Comparison of ENCODE assay signal across 8 cellular contexts in genomic region chr16:46929378-46930332, GRCh38. TPM values are rescaled to one million over a fixed set of nuclear protein-coding genes. Genes with fewer than 3 reads are reported as not detected.
DNase-seq lines count a peak whose midpoint lies in the region; ATAC-seq and TF ChIP-seq lines count a peak whose summit lies in the region.

No MANE protein-coding gene starts in this region.

- H3K27ac Mint-ChIP-seq in naive B cell, result peak overlapping the region in 2 of 6 donors; percentile 31 to 63

- DNase-seq in GM12864 (ENCODE audit: low read depth), result peak; percentile 31
- DNase-seq in HCT116 (ENCODE audit: low read depth, low spot score), result peak; percentile 18
- peak; percentile 35 to 38 for DNase-seq in NOMO-1 (lab: John Stamatoyannopoulos, UW; ENCODE audit: unreplicated experiment in 2 of 2)
- DNase-seq in activated T-cell treated with anti-CD3 and anti-CD28 coated beads for 4 hours, result peak; percentile 41
- DNase-seq in esophagus muscularis mucosa (ENCODE audit: extremely low spot score), result no peak
- DNase-seq in naive B cell, result peak; percentile 51
- DNase-seq in stimulated activated CD8-positive, alpha-beta memory T cell treated with anti-CD3 and anti-CD28 coated beads, Interleukin-7, amount 100 ng/mL, for 48 hours (ENCODE audit: extremely low read depth in 1 of 2, low read depth in 1 of 2), result peak; percentile 32 to 33
- no peak for DNase-seq in SW 1271 (lab: John Stamatoyannopoulos, UW)

- H3K9me3 Mint-ChIP-seq in naive B cell, result no peaks in the 10 kb centered on the region

- H3K4me3 Mint-ChIP-seq in naive B cell, result no peak overlapping the region

- H3K36me3 Mint-ChIP-seq in naive B cell, result no peaks in the 10 kb centered on the region

- peak; percentile 96 for TF ChIP-seq CTCF in GM12864 (IDR thresholded peaks at IDR 0.05; ENCODE audit: low read depth, low read length, missing control alignments)
- peak; percentile 55 to 95 (median 93) for TF ChIP-seq CTCF in HCT116 (IDR thresholded peaks at IDR 0.05 in 2 of 3, conservative IDR thresholded peaks at IDR 0.05 in 1 of 3; ENCODE audit: borderline replicate concordance in 1 of 3, insufficient read depth in 1 of 3, low read depth in 2 of 3, low read length in 2 of 3)
- TF ChIP-seq CTCF in esophagus muscularis mucosa (IDR thresholded peaks at IDR 0.05), result peak; percentile 63 to 95 (median 73)

- CTCF ChIA-PET in HCT116 (lab: Charles Lee), result interaction anchor here (1.0 to 4.5 kb wide), 2 partner anchors 43 to 77 kb away, joined by 4 to 34 read pairs; no protein-coding TSS in a partner anchor

- TF ChIP-seq EP300 in esophagus muscularis mucosa (IDR thresholded peaks at IDR 0.05), result no peak

- H3K4me1 Mint-ChIP-seq in naive B cell, result peaks cover 7 to 12% (median 9%) of the 10 kb centered on the region in 3 donors

- no peaks in the 10 kb centered on the region for H3K27me3 Mint-ChIP-seq in naive B cell

- no peak overlapping the region for H3K4me2 ChIP-seq in HCT116 (ENCODE audit: low read length)

- no peaks in the 10 kb centered on the region for H3K9me2 ChIP-seq in HCT116 (ENCODE audit: insufficient read depth)

- H3K9ac ChIP-seq in HCT116 (ENCODE audit: low read length), result no peak overlapping the region

- H3K9me3 ChIP-seq in HCT116 (ENCODE audit: control insufficient read depth in 1 of 2, insufficient read depth in 1 of 2, low read depth in 1 of 2, low read length in 2 of 2), result no peaks in the 10 kb centered on the region
- H3K9me3 ChIP-seq in esophagus muscularis mucosa, result no peaks in the 10 kb centered on the region

- H2AFZ ChIP-seq in HCT116 (ENCODE audit: low read depth, low read length, poor library complexity, severe bottlenecking), result no peak overlapping the region

- no peaks in the 10 kb centered on the region; a peak in 1 of 4 replicates for H3K36me3 ChIP-seq in HCT116 (ENCODE audit: control insufficient read depth in 1 of 2, insufficient read depth in 2 of 2, low read length in 2 of 2)
- H3K36me3 ChIP-seq in esophagus muscularis mucosa, result peaks cover 0 to 35% (median 13%) of the 10 kb centered on the region in 4 donors

- no peaks in the 10 kb centered on the region for H3K79me2 ChIP-seq in HCT116 (ENCODE audit: insufficient read depth, low read length)

- no peak overlapping the region for H3K4me3 ChIP-seq in GM12864 (ENCODE audit: low read depth, low read length)
- no peak overlapping the region for H3K4me3 ChIP-seq in HCT116 (replicated peaks in 1 of 2; ENCODE audit: low read depth in 1 of 2, low read length in 2 of 2)
- H3K4me3 ChIP-seq in esophagus muscularis mucosa, result no peak overlapping the region

- TF ChIP-seq POLR2A in HCT116 (IDR thresholded peaks at IDR 0.05; ENCODE audit: borderline replicate concordance, extremely low read depth, insufficient read depth, insufficient read length), result no peak
- TF ChIP-seq POLR2A in esophagus muscularis mucosa (IDR thresholded peaks at IDR 0.05; ENCODE audit: low read depth), result no peak

- ATAC-seq in HCT116 (peak; percentile 96), naive B cell (ENCODE audit: low read depth in 2 of 2) (peak; percentile 56 to 57)

- no peaks in the 10 kb centered on the region for H4K20me1 ChIP-seq in HCT116 (ENCODE audit: insufficient read depth)

- TF ChIP-seq RAD21 in HCT116 (IDR thresholded peaks at IDR 0.05; ENCODE audit: low read depth), result peak; percentile 70

- H3K4me1 ChIP-seq in HCT116 (ENCODE audit: control insufficient read depth in 1 of 2, insufficient read depth in 2 of 2, low read length in 2 of 2), result no peaks in the 10 kb centered on the region
- H3K4me1 ChIP-seq in esophagus muscularis mucosa, result peaks cover 0 to 8% (median 6%) of the 10 kb centered on the region in 4 donors

- POLR2A ChIA-PET in HCT116 (lab: Charles Lee), result no interaction called here

- H3K27ac ChIP-seq in HCT116 (ENCODE audit: low read depth, low read length) (no peak overlapping the region), esophagus muscularis mucosa (replicated peaks in 1 of 4) (no peak overlapping the region)

- BruUV-seq in HCT116 (replicated peaks; lab: Mats Ljungman, UMichigan), result no TSS peak

- WGBS in esophagus muscularis mucosa, result 64% methylated on average over 41 of the region's 43 CpGs

- RAD21 ChIA-PET in HCT116 (lab: Charles Lee; ENCODE audit: low non-redundant PET in 1 of 2, low total read pairs in 2 of 2, uncharacterized antibody in 2 of 2, unreplicated experiment in 2 of 2), result interaction anchor here (1.2 to 2.3 kb wide), 2 partner anchors 76 kb away, joined by 6 to 9 read pairs; no protein-coding TSS in a partner anchor

- H3K27me3 ChIP-seq in HCT116 (ENCODE audit: insufficient read depth, low read length) (no peaks in the 10 kb centered on the region), esophagus muscularis mucosa (no peaks in the 10 kb centered on the region)

- intact Hi-C loops in HCT116 (cut with micrococcal nuclease), result loop anchor here (1.0 to 5.0 kb wide), 2 partner anchors 75 to 257 kb away; no protein-coding TSS in a partner anchor
- intact Hi-C loops in esophagus muscularis mucosa (cut with DNase I), result no loop called here

TF ChIP-seq in HCT116, 20 proteins besides CTCF, POLR2A, EP300 and RAD21:
- TF ChIP-seq ELF1 (IDR thresholded peaks at IDR 0.05; ENCODE audit: borderline replicate concordance, low read depth) (no peak), SRF (IDR thresholded peaks at IDR 0.05; ENCODE audit: low read depth) (no peak), CBX3 (IDR thresholded peaks at IDR 0.05; ENCODE audit: low read depth) (no peak), EZH2 (IDR thresholded peaks at IDR 0.05) (no peak), FOSL1 (IDR thresholded peaks at IDR 0.05; ENCODE audit: low read depth) (no peak), JUND (IDR thresholded peaks at IDR 0.05) (no peak), POLR2AphosphoS5 (IDR thresholded peaks at IDR 0.05; ENCODE audit: low read depth, low read length) (no peak), CEBPB (IDR thresholded peaks at IDR 0.05; ENCODE audit: low read depth) (no peak), MAX (IDR thresholded peaks at IDR 0.05) (no peak), YY1 (IDR thresholded peaks at IDR 0.05; ENCODE audit: extremely low read depth, insufficient replicate concordance, low read depth, low read length) (no peak), EGR1 (IDR thresholded peaks at IDR 0.05; ENCODE audit: low read depth) (no peak), TCF7L2 (IDR thresholded peaks at IDR 0.05; ENCODE audit: borderline replicate concordance, extremely low read depth, insufficient read depth, insufficient read length) (no peak)
- TF ChIP-seq, protein P1, sequence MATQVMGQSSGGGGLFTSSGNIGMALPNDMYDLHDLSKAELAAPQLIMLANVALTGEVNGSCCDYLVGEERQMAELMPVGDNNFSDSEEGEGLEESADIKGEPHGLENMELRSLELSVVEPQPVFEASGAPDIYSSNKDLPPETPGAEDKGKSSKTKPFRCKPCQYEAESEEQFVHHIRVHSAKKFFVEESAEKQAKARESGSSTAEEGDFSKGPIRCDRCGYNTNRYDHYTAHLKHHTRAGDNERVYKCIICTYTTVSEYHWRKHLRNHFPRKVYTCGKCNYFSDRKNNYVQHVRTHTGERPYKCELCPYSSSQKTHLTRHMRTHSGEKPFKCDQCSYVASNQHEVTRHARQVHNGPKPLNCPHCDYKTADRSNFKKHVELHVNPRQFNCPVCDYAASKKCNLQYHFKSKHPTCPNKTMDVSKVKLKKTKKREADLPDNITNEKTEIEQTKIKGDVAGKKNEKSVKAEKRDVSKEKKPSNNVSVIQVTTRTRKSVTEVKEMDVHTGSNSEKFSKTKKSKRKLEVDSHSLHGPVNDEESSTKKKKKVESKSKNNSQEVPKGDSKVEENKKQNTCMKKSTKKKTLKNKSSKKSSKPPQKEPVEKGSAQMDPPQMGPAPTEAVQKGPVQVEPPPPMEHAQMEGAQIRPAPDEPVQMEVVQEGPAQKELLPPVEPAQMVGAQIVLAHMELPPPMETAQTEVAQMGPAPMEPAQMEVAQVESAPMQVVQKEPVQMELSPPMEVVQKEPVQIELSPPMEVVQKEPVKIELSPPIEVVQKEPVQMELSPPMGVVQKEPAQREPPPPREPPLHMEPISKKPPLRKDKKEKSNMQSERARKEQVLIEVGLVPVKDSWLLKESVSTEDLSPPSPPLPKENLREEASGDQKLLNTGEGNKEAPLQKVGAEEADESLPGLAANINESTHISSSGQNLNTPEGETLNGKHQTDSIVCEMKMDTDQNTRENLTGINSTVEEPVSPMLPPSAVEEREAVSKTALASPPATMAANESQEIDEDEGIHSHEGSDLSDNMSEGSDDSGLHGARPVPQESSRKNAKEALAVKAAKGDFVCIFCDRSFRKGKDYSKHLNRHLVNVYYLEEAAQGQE (IDR thresholded peaks at IDR 0.05; ENCODE audit: low read depth), result no peak
- TF ChIP-seq, protein P2, sequence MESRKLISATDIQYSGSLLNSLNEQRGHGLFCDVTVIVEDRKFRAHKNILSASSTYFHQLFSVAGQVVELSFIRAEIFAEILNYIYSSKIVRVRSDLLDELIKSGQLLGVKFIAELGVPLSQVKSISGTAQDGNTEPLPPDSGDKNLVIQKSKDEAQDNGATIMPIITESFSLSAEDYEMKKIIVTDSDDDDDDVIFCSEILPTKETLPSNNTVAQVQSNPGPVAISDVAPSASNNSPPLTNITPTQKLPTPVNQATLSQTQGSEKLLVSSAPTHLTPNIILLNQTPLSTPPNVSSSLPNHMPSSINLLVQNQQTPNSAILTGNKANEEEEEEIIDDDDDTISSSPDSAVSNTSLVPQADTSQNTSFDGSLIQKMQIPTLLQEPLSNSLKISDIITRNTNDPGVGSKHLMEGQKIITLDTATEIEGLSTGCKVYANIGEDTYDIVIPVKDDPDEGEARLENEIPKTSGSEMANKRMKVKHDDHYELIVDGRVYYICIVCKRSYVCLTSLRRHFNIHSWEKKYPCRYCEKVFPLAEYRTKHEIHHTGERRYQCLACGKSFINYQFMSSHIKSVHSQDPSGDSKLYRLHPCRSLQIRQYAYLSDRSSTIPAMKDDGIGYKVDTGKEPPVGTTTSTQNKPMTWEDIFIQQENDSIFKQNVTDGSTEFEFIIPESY (IDR thresholded peaks at IDR 0.05; ENCODE audit: extremely low read depth, insufficient replicate concordance, low read length), result no peak

RNA-seq across cellular contexts. Expression of gene DNAJA2, which starts 43.8 kb away (rescaled TPM):
- total RNA-seq in HCT116 (2021; ENCODE audit: unreplicated experiment), result 68.2 TPM
- polyA plus RNA-seq in HCT116 (2012), result 32.3 and 35.0 TPM in 2 replicates
- 10 to 100 TPM; 48.4 to 68.2 (median 56.0) TPM for total RNA-seq in esophagus muscularis mucosa
- 10 to 100 TPM; 43.2 to 80.8 (median 63.3) TPM for polyA plus RNA-seq in naive B cell (ENCODE audit: low read depth in 6 of 6)

RNA-seq across cellular contexts. Expression of gene GPT2, which starts 45.5 kb away (rescaled TPM):
- total RNA-seq in HCT116 (2021; ENCODE audit: unreplicated experiment), result 50.6 TPM
- 70.5 and 73.4 TPM in 2 replicates for polyA plus RNA-seq in HCT116 (2012)
- 1 to 10 TPM; 2.5 to 5.7 (median 3.6) TPM for total RNA-seq in esophagus muscularis mucosa
- polyA plus RNA-seq in naive B cell (ENCODE audit: low read depth in 6 of 6), result 1 to 10 TPM; 1.4 to 3.5 (median 1.8) TPM

Comparison
In these comparisons a context has a peak if more than half of its experiments do, and no peak if none do; other contexts are left out.
1. DNase-seq: peak in GM12864 (single experiment), HCT116 (single experiment), NOMO-1 (2 of 2), activated T-cell treated with anti-CD3 and anti-CD28 coated beads for 4 hours (single experiment), naive B cell (single experiment) and stimulated activated CD8-positive, alpha-beta memory T cell treated with anti-CD3 and anti-CD28 coated beads, Interleukin-7, amount 100 ng/mL, for 48 hours (2 of 2); none in esophagus muscularis mucosa (single experiment) and SW 1271 (0 of 2).
2. Peak in every context shown above with its lines, with median percentiles within 50 percentile points of each other: CTCF ChIP-seq.